In genomic region chr15:33069161-33069560, GRCh38 we compare ENCODE assay signal across 1 cellular context.
TF ChIP-seq lines count a peak whose summit lies in the region.

No MANE protein-coding gene starts in this region.

TF ChIP-seq in IMR-90, 13 proteins besides CTCF, POLR2A, EP300 and RAD21 (continued from another document):
- TF ChIP-seq RFX5 (IDR thresholded peaks at IDR 0.05; ENCODE audit: low read depth, low read length) = no peak
- no peak for TF ChIP-seq MXI1 (IDR thresholded peaks at IDR 0.05; ENCODE audit: borderline replicate concordance, low read depth, low read length)
- TF ChIP-seq ELK1 (IDR thresholded peaks at IDR 0.05; ENCODE audit: borderline replicate concordance, low read depth, low read length) = no peak
- TF ChIP-seq NFE2L2 (IDR thresholded peaks at IDR 0.05; ENCODE audit: low read depth, low read length) = no peak
- no peak for TF ChIP-seq CHD1 (IDR thresholded peaks at IDR 0.05; ENCODE audit: low read depth, low read length)
- no peak for TF ChIP-seq FOS (IDR thresholded peaks at IDR 0.05; ENCODE audit: low read depth, low read length)
- TF ChIP-seq BHLHE40 (IDR thresholded peaks at IDR 0.05; ENCODE audit: low read depth, low read length) = no peak
- no peak for TF ChIP-seq MAZ (IDR thresholded peaks at IDR 0.05; ENCODE audit: borderline replicate concordance, low read depth, low read length)
- no peak for TF ChIP-seq MAFK (IDR thresholded peaks at IDR 0.05; ENCODE audit: low read depth, low read length)
- TF ChIP-seq CEBPB (IDR thresholded peaks at IDR 0.05; ENCODE audit: low read depth, low read length) = no peak
- TF ChIP-seq RCOR1 (IDR thresholded peaks at IDR 0.05; ENCODE audit: insufficient replicate concordance, low read length) = no peak
TF ChIP-seq in IMR-90: peak in this region for 0.
